ENCODE assay signal across 16 cellular contexts in the genomic region with DNA sequence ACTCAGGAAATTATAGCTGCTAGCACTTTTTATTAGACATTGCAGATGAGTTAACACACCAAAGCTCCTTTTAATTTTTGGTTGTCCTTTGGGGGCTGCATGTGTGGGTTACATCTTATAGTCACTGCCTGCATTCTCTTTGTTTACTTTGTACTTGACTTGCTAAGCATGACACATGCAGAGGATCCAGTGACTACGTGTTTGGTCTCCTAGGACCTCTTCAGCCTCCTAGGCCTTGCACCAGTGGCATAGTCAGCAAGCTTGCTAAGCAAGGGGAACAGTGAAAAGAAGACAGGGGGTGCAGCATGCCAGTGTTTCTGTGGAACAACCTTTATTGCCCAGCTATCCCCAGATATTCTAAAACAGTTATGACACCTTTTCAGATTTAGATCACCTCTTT.
DNase-seq lines count a peak whose midpoint lies in the region; ATAC-seq and TF ChIP-seq lines count a peak whose summit lies in the region.
"Had no signal": no experiment of that assay in that cellular context is flagged by ENCODE, and none has a peak within 500 bp of the region (broad histone marks: within the 10 kb centered on the region; RNA-seq: fewer than 3 reads in every experiment).

No MANE protein-coding gene starts in this region.

- no peak overlapping the region for H3K56ac ChIP-seq in mesendoderm (ENCODE audit: low read length)

- TF ChIP-seq CTCF in WTC11 (IDR thresholded peaks at IDR 0.05) (no peak), gastroesophageal sphincter (IDR thresholded peaks at IDR 0.05) (no peak)

- H4K8ac ChIP-seq in mesendoderm (ENCODE audit: low read depth, low read length), result no peak overlapping the region

- TF ChIP-seq EP300 in gastroesophageal sphincter (IDR thresholded peaks at IDR 0.05), result no peak

- ATAC-seq in WTC11 (0 out of 2 replicates have a peak, but pooled peaks have one; percentile 28), gastroesophageal sphincter (no peak)
- ATAC-seq: effector memory CD8-positive, alpha-beta T cell; left ventricle myocardium superior had no signal

- no peak overlapping the region for H2AK5ac ChIP-seq in mesendoderm (ENCODE audit: low read length)

- DNase-seq in ELR (ENCODE audit: low read depth) (peak; percentile 76), NCI-H1436 (lab: John Stamatoyannopoulos, UW) (peak; percentile 55), WTC11 (ENCODE audit: low spot score) (no peak), mesendoderm (peak; percentile 16), SIG-M5 (lab: John Stamatoyannopoulos, UW) (no peak)
- DNase-seq in central memory CD4-positive, alpha-beta T cell, result no peak
- DNase-seq: activated CD4-positive, alpha-beta T cell treated with anti-CD3 and anti-CD28 coated beads, Interleukin-2, amount 10 ng/mL, durations not matched to agents 24 days and 14 days; Calu3; effector memory CD8-positive, alpha-beta T cell; hippocampal formation; left ventricle myocardium superior; NCI-H1048; nephron progenitor cell; testis had no signal

- no peak overlapping the region for H3K4ac ChIP-seq in mesendoderm (ENCODE audit: low read depth, low read length)

- H3K27me3 ChIP-seq in mesendoderm (ENCODE audit: insufficient read depth, low read length, poor library complexity) (no peaks in the 10 kb centered on the region), gastroesophageal sphincter (no peaks in the 10 kb centered on the region)
- H3K27me3 ChIP-seq: testis had no signal

- no peak overlapping the region for H3K23ac ChIP-seq in mesendoderm (ENCODE audit: low read length)

- H2BK5ac ChIP-seq in mesendoderm (ENCODE audit: low read length), result no peak overlapping the region

- H3K4me1 Mint-ChIP-seq in WTC11, result no peaks in the 10 kb centered on the region
- H3K4me1 Mint-ChIP-seq: activated CD4-positive, alpha-beta T cell treated with anti-CD3 and anti-CD28 coated beads, Interleukin-2, amount 10 ng/mL, durations not matched to agents 24 days and 14 days; nephron progenitor cell had no signal

- H3K36me3 Mint-ChIP-seq in WTC11, result peaks cover 4% of the 10 kb centered on the region; the same call in 1 of the 2 replicates

- H3K27ac Mint-ChIP-seq in WTC11, result no peak overlapping the region
- H3K27ac Mint-ChIP-seq: activated CD4-positive, alpha-beta T cell treated with anti-CD3 and anti-CD28 coated beads, Interleukin-2, amount 10 ng/mL, durations not matched to agents 24 days and 14 days; activated T-helper 2 cell treated with anti-CD3 and anti-CD28 coated beads, Interferon-gamma antibody, Interleukin-2, Interleukin-4, amounts not matched to agents 10 μg/mL and 5 μg/mL and 100 μg/mL, durations not matched to agents 14 hours and 24 hours and 36 hours; effector memory CD8-positive, alpha-beta T cell; nephron progenitor cell had no signal

- CTCF ChIA-PET in WTC11 (lab: Charles Lee), result interaction anchor here (0.9 kb wide), 1 partner anchor 349 kb away, joined by 3 read pairs; no protein-coding TSS in a partner anchor

- H3K9me3 Mint-ChIP-seq in WTC11, result no peaks in the 10 kb centered on the region
- H3K9me3 Mint-ChIP-seq: activated CD4-positive, alpha-beta T cell treated with anti-CD3 and anti-CD28 coated beads, Interleukin-2, amount 10 ng/mL, durations not matched to agents 24 days and 14 days; activated T-helper 2 cell treated with anti-CD3 and anti-CD28 coated beads, Interferon-gamma antibody, Interleukin-2, Interleukin-4, amounts not matched to agents 10 μg/mL and 5 μg/mL and 100 μg/mL, durations not matched to agents 14 hours and 24 hours and 36 hours; effector memory CD8-positive, alpha-beta T cell; nephron progenitor cell had no signal

- H3K27me3 Mint-ChIP-seq in WTC11 (ENCODE audit: low read depth), result no peaks in the 10 kb centered on the region
- H3K27me3 Mint-ChIP-seq: activated CD4-positive, alpha-beta T cell treated with anti-CD3 and anti-CD28 coated beads, Interleukin-2, amount 10 ng/mL, durations not matched to agents 24 days and 14 days; effector memory CD8-positive, alpha-beta T cell had no signal

- H4K5ac ChIP-seq in mesendoderm (ENCODE audit: low read length), result no peak overlapping the region

- POLR2A ChIA-PET in WTC11 (lab: Charles Lee), result no interaction called here

- H3K4me2 ChIP-seq in mesendoderm (ENCODE audit: low read length), result no peak overlapping the region

- H2BK120ac ChIP-seq in mesendoderm (ENCODE audit: low read depth, low read length), result no peak overlapping the region

- no peak overlapping the region for H3K4me3 ChIP-seq in mesendoderm (ENCODE audit: low read length)
- no peak overlapping the region for H3K4me3 ChIP-seq in gastroesophageal sphincter
- H3K4me3 ChIP-seq: testis had no signal

- WGBS in mesendoderm (ENCODE audit: extremely low coverage, insufficient coverage, low lambda C conversion rate), result no CpG with 5 or more reads among the region's 1 CpG
- WGBS in gastroesophageal sphincter (ENCODE audit: low coverage in 1 of 2), 2 donors, result 60 to 63% methylated on average over 1 of the region's 1 CpG

- H3K79me1 ChIP-seq in mesendoderm (ENCODE audit: low read length), result no peaks in the 10 kb centered on the region

- TF ChIP-seq POLR2A in gastroesophageal sphincter (IDR thresholded peaks at IDR 0.05), result no peak

- H3K18ac ChIP-seq in mesendoderm (ENCODE audit: low read length), result no peak overlapping the region

- H3K27ac ChIP-seq in mesendoderm (ENCODE audit: low read depth, low read length) (no peak overlapping the region), gastroesophageal sphincter (no peak overlapping the region)
- H3K27ac ChIP-seq: testis had no signal

- no peaks in the 10 kb centered on the region for H3K79me2 ChIP-seq in mesendoderm (ENCODE audit: control insufficient read depth, insufficient read depth, low read length)

- H3K4me1 ChIP-seq in mesendoderm (ENCODE audit: control insufficient read depth, low read depth, low read length) (no peaks in the 10 kb centered on the region), gastroesophageal sphincter (no peaks in the 10 kb centered on the region)
- H3K4me1 ChIP-seq: testis had no signal

- H3K36me3 ChIP-seq in mesendoderm (ENCODE audit: control insufficient read depth, insufficient read depth, low read length) (no peaks in the 10 kb centered on the region), gastroesophageal sphincter (peaks cover 0 to 3% of the 10 kb centered on the region in 2 donors)

- no peak overlapping the region for H2BK15ac ChIP-seq in mesendoderm (replicated peaks; ENCODE audit: low read depth)

- H3K9ac ChIP-seq in mesendoderm (ENCODE audit: low read length), result no peak overlapping the region

- H3K4me3 Mint-ChIP-seq in WTC11, result no peak overlapping the region
- H3K4me3 Mint-ChIP-seq: activated CD4-positive, alpha-beta T cell treated with anti-CD3 and anti-CD28 coated beads, Interleukin-2, amount 10 ng/mL, durations not matched to agents 24 days and 14 days; effector memory CD8-positive, alpha-beta T cell; nephron progenitor cell had no signal

- H3K9me3 ChIP-seq in gastroesophageal sphincter, result no peaks in the 10 kb centered on the region
- H3K9me3 ChIP-seq: testis had no signal

TF ChIP-seq in WTC11, 78 proteins besides CTCF, POLR2A, EP300 and RAD21:
- TF ChIP-seq RORB (CRISPR knock-in tag; IDR thresholded peaks at IDR 0.05) (no peak), ZNF121 (CRISPR knock-in tag; IDR thresholded peaks at IDR 0.05) (no peak), GRHL2 (CRISPR knock-in tag; IDR thresholded peaks at IDR 0.05; ENCODE audit: insufficient replicate concordance, severe bottlenecking) (no peak), ZNF416 (CRISPR knock-in tag; IDR thresholded peaks at IDR 0.05) (no peak), TP53 (CRISPR knock-in tag; IDR thresholded peaks at IDR 0.05) (no peak), CREM (CRISPR knock-in tag; IDR thresholded peaks at IDR 0.05) (no peak), ZNF138 (CRISPR knock-in tag; conservative IDR thresholded peaks at IDR 0.05) (no peak), ESRRA (CRISPR knock-in tag; IDR thresholded peaks at IDR 0.05; ENCODE audit: borderline replicate concordance) (no peak), ZNF219 (CRISPR knock-in tag; IDR thresholded peaks at IDR 0.05; ENCODE audit: borderline replicate concordance) (no peak)
- TF ChIP-seq, protein P1, sequence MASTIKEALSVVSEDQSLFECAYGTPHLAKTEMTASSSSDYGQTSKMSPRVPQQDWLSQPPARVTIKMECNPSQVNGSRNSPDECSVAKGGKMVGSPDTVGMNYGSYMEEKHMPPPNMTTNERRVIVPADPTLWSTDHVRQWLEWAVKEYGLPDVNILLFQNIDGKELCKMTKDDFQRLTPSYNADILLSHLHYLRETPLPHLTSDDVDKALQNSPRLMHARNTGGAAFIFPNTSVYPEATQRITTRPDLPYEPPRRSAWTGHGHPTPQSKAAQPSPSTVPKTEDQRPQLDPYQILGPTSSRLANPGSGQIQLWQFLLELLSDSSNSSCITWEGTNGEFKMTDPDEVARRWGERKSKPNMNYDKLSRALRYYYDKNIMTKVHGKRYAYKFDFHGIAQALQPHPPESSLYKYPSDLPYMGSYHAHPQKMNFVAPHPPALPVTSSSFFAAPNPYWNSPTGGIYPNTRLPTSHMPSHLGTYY (CRISPR knock-in tag; IDR thresholded peaks at IDR 0.05), result no peak
TF ChIP-seq in WTC11: peak in this region for 0.

Comparison
In these comparisons a context has a peak if more than half of its experiments do, and no peak if none do; other contexts are left out.
1. DNase-seq: peak in ELR (single experiment), NCI-H1436 (single experiment) and mesendoderm (single experiment); none in WTC11 (single experiment), SIG-M5 (single experiment) and central memory CD4-positive, alpha-beta T cell (single experiment).